ENCODE assay signal across 8 cellular contexts in genomic region chr14:21092147-21093011, GRCh38. TPM values are rescaled to one million over a fixed set of nuclear protein-coding genes. Genes with fewer than 3 reads are reported as not detected.
DNase-seq lines count a peak whose midpoint lies in the region; TF ChIP-seq lines count a peak whose summit lies in the region.
"Had no signal": no experiment of that assay in that cellular context is flagged by ENCODE, and none has a peak within 500 bp of the region (broad histone marks: within the 10 kb centered on the region; RNA-seq: fewer than 3 reads in every experiment).

No MANE protein-coding gene starts in this region.

- no peak overlapping the region for H3K4me3 ChIP-seq in cardiac fibroblast (replicated peaks in 1 of 2; ENCODE audit: low read depth in 2 of 2, low read length in 2 of 2)
- H3K4me3 ChIP-seq: skin epidermis had no signal

- TF ChIP-seq CTCF in GM12873 (IDR thresholded peaks at IDR 0.05; ENCODE audit: insufficient read depth, low read depth, low read length, missing control alignments) (peak; percentile 100), cardiac fibroblast (IDR thresholded peaks at IDR 0.05; ENCODE audit: low read depth, low read length) (peak; percentile 100)

- DNase-seq in H4 (ENCODE audit: low spot score) (peak; percentile 58), LoVo (ENCODE audit: low spot score) (peak; percentile 67), cardiac fibroblast (ENCODE audit: low read depth in 2 of 2) (peak; percentile 78 to 80), kidney tubule cell (ENCODE audit: low spot score) (peak; percentile 80)
- DNase-seq in activated CD4-positive, CD25-positive, alpha-beta regulatory T cell (lab: John Stamatoyannopoulos, UW) = peak; percentile 82 to 94 (median 88)
- DNase-seq in stimulated activated CD4-positive, alpha-beta T cell treated with anti-CD3 and anti-CD28 coated beads, Interleukin-4, amount 100 ng/mL, for 24 hours = peak; percentile 93

RNA-seq across cellular contexts. Expression of gene ZNF219, which starts 6.1 kb away (rescaled TPM):
- 7.3 and 11.3 TPM in 2 replicates for total RNA-seq in H4 (2014; rRNA removed; shearing (Covaris generic))

RNA-seq across cellular contexts. Expression of gene TMEM253, which starts 8.5 kb away (rescaled TPM):
- total RNA-seq in H4 (2014; rRNA removed; shearing (Covaris generic)) = 0.47 and 0.68 TPM in 2 replicates

RNA-seq across cellular contexts. Expression of gene ARHGEF40, which starts 22.3 kb away (rescaled TPM):
- total RNA-seq in H4 (2014; rRNA removed; shearing (Covaris generic)) = 11.2 and 15.4 TPM in 2 replicates

RNA-seq across cellular contexts. Expression of gene RNASE8, which starts 34.8 kb away (rescaled TPM):
- not detected in 2 replicates for total RNA-seq in H4 (2014; rRNA removed; shearing (Covaris generic))

RNA-seq across cellular contexts. Expression of gene RNASE7, which starts 50.2 kb away (rescaled TPM):
- not detected in 2 replicates for total RNA-seq in H4 (2014; rRNA removed; shearing (Covaris generic))
